Comparison of ENCODE assay signal across 1 cellular context in genomic region chr16:69859105-69859969, GRCh38.
TF ChIP-seq lines count a peak whose summit lies in the region.

No MANE protein-coding gene starts in this region.

TF ChIP-seq in HepG2, 621 proteins besides CTCF, POLR2A, EP300 and RAD21 (continued from another document and continues in another):
- TF ChIP-seq AFF4 (CRISPR knock-in tag; IDR thresholded peaks at IDR 0.05) (no peak), ZNF121 (CRISPR knock-in tag; IDR thresholded peaks at IDR 0.05) (no peak), CHD4 (IDR thresholded peaks at IDR 0.05; ENCODE audit: borderline replicate concordance, low read length) (no peak), PCBP1 (IDR thresholded peaks at IDR 0.05; ENCODE audit: borderline replicate concordance, low read depth, low read length) (no peak), U2AF2 (IDR thresholded peaks at IDR 0.05; ENCODE audit: low read depth, low read length) (no peak), JUND (CRISPR knock-in tag; IDR thresholded peaks at IDR 0.05) (no peak), ZC3H13 (CRISPR knock-in tag; IDR thresholded peaks at IDR 0.05) (no peak), TP53 (CRISPR knock-in tag; conservative IDR thresholded peaks at IDR 0.05) (no peak), FOXK1 (CRISPR knock-in tag; IDR thresholded peaks at IDR 0.05; ENCODE audit: borderline replicate concordance, low read depth) (peak; percentile 79; the same call in 1 of the 2 replicates), HOXA5 (CRISPR knock-in tag; IDR thresholded peaks at IDR 0.05) (no peak), KAT2B (IDR thresholded peaks at IDR 0.05; ENCODE audit: borderline replicate concordance, low read depth, low read length) (no peak), HNRNPH1 (optimal IDR thresholded peaks at IDR 0.05; ENCODE audit: low read depth, low read length) (no peak), SNRNP70 (IDR thresholded peaks at IDR 0.05; ENCODE audit: low read depth, low read length) (no peak), TEAD2 (CRISPR knock-in tag; IDR thresholded peaks at IDR 0.05) (no peak), ZNF335 (CRISPR knock-in tag; IDR thresholded peaks at IDR 0.05) (no peak), ZNF530 (CRISPR knock-in tag; IDR thresholded peaks at IDR 0.05; ENCODE audit: low read depth) (no peak), ZNF616 (CRISPR knock-in tag; IDR thresholded peaks at IDR 0.05; ENCODE audit: low read depth) (no peak), MEIS1 (CRISPR knock-in tag; IDR thresholded peaks at IDR 0.05; ENCODE audit: borderline replicate concordance) (no peak), PAWR (CRISPR knock-in tag; IDR thresholded peaks at IDR 0.05; ENCODE audit: borderline replicate concordance) (no peak), MLLT10 (CRISPR knock-in tag; IDR thresholded peaks at IDR 0.05) (no peak), SRF (IDR thresholded peaks at IDR 0.05; ENCODE audit: low read depth, low read length) (no peak), SP2 (CRISPR knock-in tag; IDR thresholded peaks at IDR 0.05) (no peak), RFX5 (IDR thresholded peaks at IDR 0.05; ENCODE audit: low read depth, low read length) (no peak), ZFP1 (CRISPR knock-in tag; IDR thresholded peaks at IDR 0.05) (no peak), ZNF563 (CRISPR knock-in tag; IDR thresholded peaks at IDR 0.05) (no peak), ZNF264 (CRISPR knock-in tag; IDR thresholded peaks at IDR 0.05) (no peak), ZFP41 (CRISPR knock-in tag; IDR thresholded peaks at IDR 0.05; ENCODE audit: borderline replicate concordance) (no peak), ARNT2 (CRISPR knock-in tag; IDR thresholded peaks at IDR 0.05; ENCODE audit: low read depth) (no peak), ZBTB21 (CRISPR knock-in tag; IDR thresholded peaks at IDR 0.05) (no peak; the same call in 1 of the 2 replicates), ZNF101 (CRISPR knock-in tag; IDR thresholded peaks at IDR 0.05; ENCODE audit: borderline replicate concordance, low read depth) (no peak; the same call in 1 of the 2 replicates), ZNF572 (CRISPR knock-in tag; IDR thresholded peaks at IDR 0.05) (no peak), ZNF441 (CRISPR knock-in tag; IDR thresholded peaks at IDR 0.05; ENCODE audit: borderline replicate concordance) (peak; percentile 72; the same call in 1 of the 2 replicates), NRL (CRISPR knock-in tag; IDR thresholded peaks at IDR 0.05; ENCODE audit: borderline replicate concordance) (no peak), ETV5 (CRISPR knock-in tag; IDR thresholded peaks at IDR 0.05; ENCODE audit: borderline replicate concordance) (no peak), ZNF781 (CRISPR knock-in tag; IDR thresholded peaks at IDR 0.05; ENCODE audit: borderline replicate concordance, not compliant biosample characterization) (no peak), ZNF260 (CRISPR knock-in tag; IDR thresholded peaks at IDR 0.05; ENCODE audit: borderline replicate concordance, low read depth) (no peak), ZNF678 (CRISPR knock-in tag; IDR thresholded peaks at IDR 0.05) (no peak), ISL2 (CRISPR knock-in tag; IDR thresholded peaks at IDR 0.05) (no peak), SMC3 (IDR thresholded peaks at IDR 0.05; ENCODE audit: low read length) (peak; percentile 69), ZNF224 (CRISPR knock-in tag; IDR thresholded peaks at IDR 0.05) (no peak), CENPX (CRISPR knock-in tag; IDR thresholded peaks at IDR 0.05) (no peak), ZNF879 (CRISPR knock-in tag; IDR thresholded peaks at IDR 0.05) (no peak), SP4 (CRISPR knock-in tag; IDR thresholded peaks at IDR 0.05) (no peak), ZNF354B (CRISPR knock-in tag; IDR thresholded peaks at IDR 0.05) (no peak; the same call in 1 of the 2 replicates), ZNF333 (CRISPR knock-in tag; IDR thresholded peaks at IDR 0.05; ENCODE audit: borderline replicate concordance) (0 out of 2 replicates have a peak, but pooled peaks have one; percentile 62), TIGD3 (CRISPR knock-in tag; IDR thresholded peaks at IDR 0.05; ENCODE audit: borderline replicate concordance) (no peak), E2F1 (CRISPR knock-in tag; IDR thresholded peaks at IDR 0.05) (no peak), ERF (CRISPR knock-in tag; IDR thresholded peaks at IDR 0.05) (no peak), SRSF1 (optimal IDR thresholded peaks at IDR 0.05; ENCODE audit: low read depth, low read length) (no peak)
- TF ChIP-seq, protein P1, sequence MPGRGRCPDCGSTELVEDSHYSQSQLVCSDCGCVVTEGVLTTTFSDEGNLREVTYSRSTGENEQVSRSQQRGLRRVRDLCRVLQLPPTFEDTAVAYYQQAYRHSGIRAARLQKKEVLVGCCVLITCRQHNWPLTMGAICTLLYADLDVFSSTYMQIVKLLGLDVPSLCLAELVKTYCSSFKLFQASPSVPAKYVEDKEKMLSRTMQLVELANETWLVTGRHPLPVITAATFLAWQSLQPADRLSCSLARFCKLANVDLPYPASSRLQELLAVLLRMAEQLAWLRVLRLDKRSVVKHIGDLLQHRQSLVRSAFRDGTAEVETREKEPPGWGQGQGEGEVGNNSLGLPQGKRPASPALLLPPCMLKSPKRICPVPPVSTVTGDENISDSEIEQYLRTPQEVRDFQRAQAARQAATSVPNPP (CRISPR knock-in tag; IDR thresholded peaks at IDR 0.05) = no peak
- TF ChIP-seq, protein P2, sequence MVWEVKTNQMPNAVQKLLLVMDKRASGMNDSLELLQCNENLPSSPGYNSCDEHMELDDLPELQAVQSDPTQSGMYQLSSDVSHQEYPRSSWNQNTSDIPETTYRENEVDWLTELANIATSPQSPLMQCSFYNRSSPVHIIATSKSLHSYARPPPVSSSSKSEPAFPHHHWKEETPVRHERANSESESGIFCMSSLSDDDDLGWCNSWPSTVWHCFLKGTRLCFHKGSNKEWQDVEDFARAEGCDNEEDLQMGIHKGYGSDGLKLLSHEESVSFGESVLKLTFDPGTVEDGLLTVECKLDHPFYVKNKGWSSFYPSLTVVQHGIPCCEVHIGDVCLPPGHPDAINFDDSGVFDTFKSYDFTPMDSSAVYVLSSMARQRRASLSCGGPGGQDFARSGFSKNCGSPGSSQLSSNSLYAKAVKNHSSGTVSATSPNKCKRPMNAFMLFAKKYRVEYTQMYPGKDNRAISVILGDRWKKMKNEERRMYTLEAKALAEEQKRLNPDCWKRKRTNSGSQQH (CRISPR knock-in tag; IDR thresholded peaks at IDR 0.05; ENCODE audit: low read depth) = peak; percentile 70; the same call in 1 of the 2 replicates
- TF ChIP-seq, protein P3, sequence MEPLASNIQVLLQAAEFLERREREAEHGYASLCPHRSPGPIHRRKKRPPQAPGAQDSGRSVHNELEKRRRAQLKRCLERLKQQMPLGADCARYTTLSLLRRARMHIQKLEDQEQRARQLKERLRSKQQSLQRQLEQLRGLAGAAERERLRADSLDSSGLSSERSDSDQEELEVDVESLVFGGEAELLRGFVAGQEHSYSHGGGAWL (CRISPR knock-in tag; IDR thresholded peaks at IDR 0.05) = no peak
- TF ChIP-seq, protein P4, sequence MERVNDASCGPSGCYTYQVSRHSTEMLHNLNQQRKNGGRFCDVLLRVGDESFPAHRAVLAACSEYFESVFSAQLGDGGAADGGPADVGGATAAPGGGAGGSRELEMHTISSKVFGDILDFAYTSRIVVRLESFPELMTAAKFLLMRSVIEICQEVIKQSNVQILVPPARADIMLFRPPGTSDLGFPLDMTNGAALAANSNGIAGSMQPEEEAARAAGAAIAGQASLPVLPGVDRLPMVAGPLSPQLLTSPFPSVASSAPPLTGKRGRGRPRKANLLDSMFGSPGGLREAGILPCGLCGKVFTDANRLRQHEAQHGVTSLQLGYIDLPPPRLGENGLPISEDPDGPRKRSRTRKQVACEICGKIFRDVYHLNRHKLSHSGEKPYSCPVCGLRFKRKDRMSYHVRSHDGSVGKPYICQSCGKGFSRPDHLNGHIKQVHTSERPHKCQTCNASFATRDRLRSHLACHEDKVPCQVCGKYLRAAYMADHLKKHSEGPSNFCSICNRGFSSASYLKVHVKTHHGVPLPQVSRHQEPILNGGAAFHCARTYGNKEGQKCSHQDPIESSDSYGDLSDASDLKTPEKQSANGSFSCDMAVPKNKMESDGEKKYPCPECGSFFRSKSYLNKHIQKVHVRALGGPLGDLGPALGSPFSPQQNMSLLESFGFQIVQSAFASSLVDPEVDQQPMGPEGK (CRISPR knock-in tag; IDR thresholded peaks at IDR 0.05) = peak; percentile 19; the same call in 1 of the 2 replicates
- TF ChIP-seq, protein P5, sequence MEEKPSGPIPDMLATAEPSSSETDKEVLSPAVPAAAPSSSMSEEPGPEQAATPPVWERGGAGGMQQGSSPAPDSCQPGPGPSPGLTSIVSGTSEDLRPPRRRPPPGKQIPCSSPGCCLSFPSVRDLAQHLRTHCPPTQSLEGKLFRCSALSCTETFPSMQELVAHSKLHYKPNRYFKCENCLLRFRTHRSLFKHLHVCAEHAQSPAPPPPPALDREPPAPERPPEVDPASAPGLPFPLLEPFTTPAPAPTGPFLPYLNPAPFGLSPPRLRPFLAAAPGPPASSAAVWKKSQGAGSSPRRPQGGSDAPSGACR (CRISPR knock-in tag; IDR thresholded peaks at IDR 0.05) = no peak
- TF ChIP-seq, protein P6, sequence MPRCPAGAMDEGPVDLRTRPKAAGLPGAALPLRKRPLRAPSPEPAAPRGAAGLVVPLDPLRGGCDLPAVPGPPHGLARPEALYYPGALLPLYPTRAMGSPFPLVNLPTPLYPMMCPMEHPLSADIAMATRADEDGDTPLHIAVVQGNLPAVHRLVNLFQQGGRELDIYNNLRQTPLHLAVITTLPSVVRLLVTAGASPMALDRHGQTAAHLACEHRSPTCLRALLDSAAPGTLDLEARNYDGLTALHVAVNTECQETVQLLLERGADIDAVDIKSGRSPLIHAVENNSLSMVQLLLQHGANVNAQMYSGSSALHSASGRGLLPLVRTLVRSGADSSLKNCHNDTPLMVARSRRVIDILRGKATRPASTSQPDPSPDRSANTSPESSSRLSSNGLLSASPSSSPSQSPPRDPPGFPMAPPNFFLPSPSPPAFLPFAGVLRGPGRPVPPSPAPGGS (CRISPR knock-in tag; IDR thresholded peaks at IDR 0.05) = peak; percentile 77; the same call in 1 of the 2 replicates
- TF ChIP-seq, protein P7, sequence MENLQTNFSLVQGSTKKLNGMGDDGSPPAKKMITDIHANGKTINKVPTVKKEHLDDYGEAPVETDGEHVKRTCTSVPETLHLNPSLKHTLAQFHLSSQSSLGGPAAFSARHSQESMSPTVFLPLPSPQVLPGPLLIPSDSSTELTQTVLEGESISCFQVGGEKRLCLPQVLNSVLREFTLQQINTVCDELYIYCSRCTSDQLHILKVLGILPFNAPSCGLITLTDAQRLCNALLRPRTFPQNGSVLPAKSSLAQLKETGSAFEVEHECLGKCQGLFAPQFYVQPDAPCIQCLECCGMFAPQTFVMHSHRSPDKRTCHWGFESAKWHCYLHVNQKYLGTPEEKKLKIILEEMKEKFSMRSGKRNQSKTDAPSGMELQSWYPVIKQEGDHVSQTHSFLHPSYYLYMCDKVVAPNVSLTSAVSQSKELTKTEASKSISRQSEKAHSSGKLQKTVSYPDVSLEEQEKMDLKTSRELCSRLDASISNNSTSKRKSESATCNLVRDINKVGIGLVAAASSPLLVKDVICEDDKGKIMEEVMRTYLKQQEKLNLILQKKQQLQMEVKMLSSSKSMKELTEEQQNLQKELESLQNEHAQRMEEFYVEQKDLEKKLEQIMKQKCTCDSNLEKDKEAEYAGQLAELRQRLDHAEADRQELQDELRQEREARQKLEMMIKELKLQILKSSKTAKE (CRISPR knock-in tag; IDR thresholded peaks at IDR 0.05; ENCODE audit: borderline replicate concordance) = peak; percentile 88; the same call in 1 of the 2 replicates
- TF ChIP-seq, protein P8, sequence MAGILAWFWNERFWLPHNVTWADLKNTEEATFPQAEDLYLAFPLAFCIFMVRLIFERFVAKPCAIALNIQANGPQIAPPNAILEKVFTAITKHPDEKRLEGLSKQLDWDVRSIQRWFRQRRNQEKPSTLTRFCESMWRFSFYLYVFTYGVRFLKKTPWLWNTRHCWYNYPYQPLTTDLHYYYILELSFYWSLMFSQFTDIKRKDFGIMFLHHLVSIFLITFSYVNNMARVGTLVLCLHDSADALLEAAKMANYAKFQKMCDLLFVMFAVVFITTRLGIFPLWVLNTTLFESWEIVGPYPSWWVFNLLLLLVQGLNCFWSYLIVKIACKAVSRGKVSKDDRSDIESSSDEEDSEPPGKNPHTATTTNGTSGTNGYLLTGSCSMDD (CRISPR knock-in tag; IDR thresholded peaks at IDR 0.05) = no peak
